Comparison of ENCODE assay signal across 12 cellular contexts in the genomic region with DNA sequence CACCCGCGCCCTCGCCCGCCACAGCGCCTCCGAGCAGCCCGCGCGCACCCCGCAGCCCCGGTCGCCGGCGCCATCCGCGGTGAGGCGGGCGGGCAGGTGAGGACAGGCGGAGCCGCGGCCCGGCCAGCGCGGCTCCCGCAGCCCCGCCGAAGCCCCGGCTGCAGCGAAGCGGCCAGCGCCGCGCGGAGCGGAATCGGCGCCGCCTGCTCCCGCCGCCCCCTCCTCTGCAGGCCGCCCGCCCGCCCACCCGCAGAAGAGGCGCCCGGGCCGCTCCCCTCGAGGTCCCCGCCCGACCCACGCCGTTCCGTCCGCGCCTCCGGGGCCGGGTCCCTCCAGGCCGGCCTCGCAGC. TPM values are rescaled to one million over a fixed set of nuclear protein-coding genes. Genes with fewer than 3 reads are reported as not detected.
A peak's percentile ranks its signal among the peaks of the same experiment; 100 is the strongest.
DNase-seq lines count a peak whose midpoint lies in the region; FAIRE-seq and TF ChIP-seq lines count a peak whose summit lies in the region.
"Had no signal": no experiment of that assay in that cellular context is flagged by ENCODE, and none has a peak within 500 bp of the region (broad histone marks: within the 10 kb centered on the region; RNA-seq: fewer than 3 reads in every experiment).

No MANE protein-coding gene starts in this region.

- intact Hi-C loops in kidney (cut with DNase I) = no loop called here

- H3K4me3 Mint-ChIP-seq in astrocyte (ENCODE audit: unreplicated experiment) = no peak overlapping the region

- H3K27ac Mint-ChIP-seq in astrocyte (ENCODE audit: unreplicated experiment) = no peak overlapping the region
- H3K27ac Mint-ChIP-seq: activated CD4-positive, alpha-beta T cell treated with anti-CD3 and anti-CD28 coated beads, Interleukin-2, amount 10 ng/mL, durations not matched to agents 7 days and 5 days; activated naive CD8-positive, alpha-beta T cell treated with anti-CD3 and anti-CD28 coated beads for 36 hours had no signal

- FAIRE-seq in astrocyte (lab: Jason Lieb, UNC) (no peak), kidney (lab: Jason Lieb, UNC) (no peak), small intestine (lab: Jason Lieb, UNC) (no peak)
- FAIRE-seq: HTR-8/SVneo had no signal

- H3K36me3 ChIP-seq in astrocyte (ENCODE audit: insufficient read depth, low read length) (no peaks in the 10 kb centered on the region), kidney (ENCODE audit: control insufficient read depth in 1 of 2, insufficient read depth in 2 of 2, low read length in 2 of 2) (no peaks in the 10 kb centered on the region), small intestine (ENCODE audit: control insufficient read depth in 2 of 2, insufficient read depth in 2 of 2, low read length in 2 of 2) (no peaks in the 10 kb centered on the region)

- H4K20me1 ChIP-seq in astrocyte (ENCODE audit: insufficient read depth, low read length) = peaks cover 33% of the 10 kb centered on the region

- H3K79me2 ChIP-seq in astrocyte (ENCODE audit: insufficient read depth, low read length) = peaks cover 59% of the 10 kb centered on the region

- DNase-seq in astrocyte (ENCODE audit: low read depth) (no peak), kidney (no peak), small intestine (no peak), midbrain (lab: John Stamatoyannopoulos, UW) (no peak), NCI-H510A (lab: John Stamatoyannopoulos, UW) (no peak), NCI-H345 (lab: John Stamatoyannopoulos, UW) (no peak), COR-L47 (lab: John Stamatoyannopoulos, UW) (no peak)
- DNase-seq: activated CD4-positive, alpha-beta T cell treated with anti-CD3 and anti-CD28 coated beads, Interleukin-2, amount 10 ng/mL, durations not matched to agents 7 days and 5 days; NCI-H187 treated with DMSO at 0.1 percent for 48 hours had no signal

- no peaks in the 10 kb centered on the region for H3K36me3 Mint-ChIP-seq in astrocyte (ENCODE audit: low read depth, unreplicated experiment)
- H3K36me3 Mint-ChIP-seq: activated naive CD8-positive, alpha-beta T cell treated with anti-CD3 and anti-CD28 coated beads for 36 hours had no signal

- no peak overlapping the region for H3K27ac ChIP-seq in astrocyte (ENCODE audit: low read depth, low read length)
- peak overlapping the region; percentile 91 to 93 for H3K27ac ChIP-seq in kidney (ENCODE audit: low read depth in 2 of 2, low read length in 2 of 2)
- H3K27ac ChIP-seq in small intestine (ENCODE audit: low read depth in 1 of 2, low read length in 1 of 2) = peak overlapping the region; percentile 79 to 87

- H3K4me2 ChIP-seq in astrocyte (ENCODE audit: low read length) = peak overlapping the region; percentile 86

- H3K9ac ChIP-seq in astrocyte (ENCODE audit: low read length) (peak overlapping the region; percentile 80), kidney (ENCODE audit: low read length in 2 of 2) (no peak overlapping the region)

- WGBS in small intestine, 3 donors = 0 to 1% (median 0%) methylated on average over 33 to 59 of the region's 59 CpGs

- H3K27me3 ChIP-seq in astrocyte (ENCODE audit: insufficient read depth, low read length) = peaks cover 9% of the 10 kb centered on the region
- H3K27me3 ChIP-seq in small intestine (ENCODE audit: control insufficient read depth in 2 of 2, insufficient read depth in 2 of 2, low read length in 2 of 2) = peaks cover 2 to 24% of the 10 kb centered on the region in 2 donors

- H3K4me1 ChIP-seq in astrocyte (ENCODE audit: insufficient read depth, low read length) (peaks cover 35% of the 10 kb centered on the region), kidney (ENCODE audit: control insufficient read depth in 1 of 2, insufficient read depth in 1 of 2, low read depth in 1 of 2, low read length in 2 of 2) (no peaks in the 10 kb centered on the region), small intestine (ENCODE audit: control insufficient read depth in 2 of 2, insufficient read depth in 1 of 2, low read depth in 1 of 2, low read length in 1 of 2) (no peaks in the 10 kb centered on the region)

- H3K27me3 Mint-ChIP-seq in astrocyte (ENCODE audit: low read depth, unreplicated experiment) = peaks cover 45% of the 10 kb centered on the region

- TF ChIP-seq CTCF in astrocyte (IDR thresholded peaks at IDR 0.05; ENCODE audit: insufficient read depth, low read depth, low read length) = no peak
- TF ChIP-seq CTCF in kidney (IDR thresholded peaks at IDR 0.05; ENCODE audit: borderline replicate concordance, extremely low read depth, insufficient read depth) = no peak

- H2AFZ ChIP-seq in astrocyte (ENCODE audit: low read depth, low read length) = no peak overlapping the region

- H3K9me3 ChIP-seq in astrocyte (ENCODE audit: insufficient read depth, low read depth, low read length) (no peaks in the 10 kb centered on the region), kidney (ENCODE audit: control insufficient read depth in 1 of 2, low read length in 2 of 2) (no peaks in the 10 kb centered on the region), small intestine (ENCODE audit: control insufficient read depth, low read depth) (no peaks in the 10 kb centered on the region)

- no peaks in the 10 kb centered on the region for H3K4me1 Mint-ChIP-seq in astrocyte (ENCODE audit: low read depth, unreplicated experiment)

- H3K9me3 Mint-ChIP-seq in astrocyte (ENCODE audit: unreplicated experiment) = no peaks in the 10 kb centered on the region
- H3K9me3 Mint-ChIP-seq: activated CD4-positive, alpha-beta T cell treated with anti-CD3 and anti-CD28 coated beads, Interleukin-2, amount 10 ng/mL, durations not matched to agents 7 days and 5 days; activated naive CD8-positive, alpha-beta T cell treated with anti-CD3 and anti-CD28 coated beads for 36 hours had no signal

- peak overlapping the region; percentile 55; the same call in 1 of the 2 replicates for H3K4me3 ChIP-seq in GM08714 (ENCODE audit: low read length)
- H3K4me3 ChIP-seq in astrocyte (ENCODE audit: insufficient read depth, low read depth, low read length) = peak overlapping the region; percentile 68
- H3K4me3 ChIP-seq in kidney (ENCODE audit: low read length in 2 of 2) = peak overlapping the region in 1 of 2 donors; percentile 62
- H3K4me3 ChIP-seq in small intestine (ENCODE audit: low read depth in 1 of 2, low read length in 2 of 2) = peak overlapping the region; percentile 43 to 63

RNA-seq across cellular contexts. Expression of a gene that starts 1.3 kb away (rescaled TPM):
- total RNA-seq in astrocyte (0.43 and 1.5 TPM in 2 replicates), kidney (21.9 TPM)
- polyA plus RNA-seq in kidney (ENCODE audit: insufficient read depth, low read depth, low replicate concordance) (3.0 TPM), small intestine (10 to 100 TPM in 1 of 3 donors, 1 to 10 TPM in 2; 5.4 to 11.4 (median 6.0) TPM)

RNA-seq across cellular contexts. Expression of a gene that starts 49.0 kb away (rescaled TPM):
- total RNA-seq in astrocyte (not detected in 2 replicates), kidney (not detected)
- polyA plus RNA-seq in kidney (ENCODE audit: insufficient read depth, low read depth, low replicate concordance) (not detected), small intestine (not detected)
- total RNA-seq: activated CD4-positive, alpha-beta T cell treated with anti-CD3 and anti-CD28 coated beads, Interleukin-2, amount 10 ng/mL, durations not matched to agents 7 days and 5 days; activated naive CD8-positive, alpha-beta T cell treated with anti-CD3 and anti-CD28 coated beads for 36 hours had no signal
